Comparison of ENCODE assay signal across 1 cellular context in the genomic region with DNA sequence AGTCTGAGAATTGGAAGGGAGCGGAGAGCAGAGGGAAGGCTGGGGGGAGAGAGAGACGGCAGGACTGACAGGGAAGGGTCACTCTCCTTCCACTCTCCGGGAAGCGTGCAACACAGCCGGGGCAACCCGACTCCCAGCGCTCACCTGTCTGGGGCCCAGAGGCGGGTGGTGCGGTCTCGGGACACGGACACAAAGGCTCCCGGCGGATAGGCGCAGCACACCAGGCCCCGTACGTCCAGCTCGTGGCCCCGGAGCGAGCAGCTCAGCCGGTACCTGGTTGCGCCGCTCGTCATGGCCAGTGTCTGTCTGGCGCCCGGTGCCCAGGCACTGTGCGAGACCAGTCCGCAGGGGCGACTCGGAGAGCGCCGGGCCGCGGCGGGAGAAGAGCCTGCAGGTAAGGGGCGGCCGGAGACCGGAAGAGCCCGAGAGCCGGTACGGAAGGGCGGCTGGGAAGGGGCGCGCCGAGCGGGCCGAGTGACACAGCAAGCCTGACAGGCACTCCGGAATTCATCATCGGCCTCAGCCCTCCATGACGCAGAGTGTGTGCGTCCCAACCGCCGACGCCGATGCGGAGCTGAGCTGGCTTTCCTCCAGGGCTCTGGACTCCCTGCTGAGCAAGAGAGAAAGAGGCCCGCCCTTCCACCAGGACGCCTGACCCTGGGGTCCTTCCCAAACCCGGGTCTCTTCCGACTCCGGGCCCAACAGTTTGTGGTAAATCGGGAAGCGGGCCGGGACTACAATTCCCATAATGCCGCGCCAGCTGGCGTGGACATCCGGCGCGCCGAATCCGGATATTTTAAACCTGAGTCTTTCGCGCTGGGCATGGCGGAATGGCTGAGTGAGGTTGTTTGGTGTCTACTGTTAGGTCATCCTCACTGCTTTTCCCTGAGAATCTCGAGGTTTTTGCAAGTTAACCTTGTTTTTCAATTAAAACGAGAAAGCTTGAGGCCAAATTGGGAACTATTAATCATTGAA.
TF ChIP-seq lines count a peak whose summit lies in the region.

A gene (minus strand): TSS at position 490 of the 975 bp plus-strand sequence. CDS start 197 bp downstream, at position 293.

TF ChIP-seq in HepG2, 621 proteins besides CTCF, POLR2A, EP300 and RAD21 (continued from another document and continues in another):
- TF ChIP-seq TCF7L2 (IDR thresholded peaks at IDR 0.05; ENCODE audit: low read depth, low read length) (no peak), RBM39 (IDR thresholded peaks at IDR 0.05; ENCODE audit: low read depth, low read length, poor library complexity, severe bottlenecking) (peak; percentile 67), ARID2 (CRISPR knock-in tag; IDR thresholded peaks at IDR 0.05; ENCODE audit: borderline replicate concordance) (no peak), NFYC (CRISPR knock-in tag; IDR thresholded peaks at IDR 0.05) (0 out of 2 replicates have a peak, but pooled peaks have one; percentile 14), ZNF441 (CRISPR knock-in tag; IDR thresholded peaks at IDR 0.05; ENCODE audit: borderline replicate concordance) (peak; percentile 24; the same call in 1 of the 2 replicates), XRCC5 (optimal IDR thresholded peaks at IDR 0.05; ENCODE audit: low read length) (peak; percentile 56), ZNF331 (CRISPR knock-in tag; IDR thresholded peaks at IDR 0.05) (no peak; the same call in 1 of the 2 replicates), MTA3 (CRISPR knock-in tag; IDR thresholded peaks at IDR 0.05) (no peak), HDAC1 (CRISPR knock-in tag; IDR thresholded peaks at IDR 0.05) (peak; percentile 89), TARDBP (CRISPR knock-in tag; IDR thresholded peaks at IDR 0.05) (peak; percentile 45), YY1 (IDR thresholded peaks at IDR 0.05; ENCODE audit: insufficient read depth, insufficient replicate concordance, low read depth, low read length) (peak; percentile 85), DNMT1 (CRISPR knock-in tag; IDR thresholded peaks at IDR 0.05) (peak; percentile 83), THAP11 (CRISPR knock-in tag; IDR thresholded peaks at IDR 0.05) (peak; percentile 98), ZNF841 (CRISPR knock-in tag; IDR thresholded peaks at IDR 0.05; ENCODE audit: borderline replicate concordance) (no peak), SOX5 (CRISPR knock-in tag; IDR thresholded peaks at IDR 0.05; ENCODE audit: borderline replicate concordance) (no peak; the same call in 1 of the 2 replicates), MIER2 (CRISPR knock-in tag; IDR thresholded peaks at IDR 0.05) (no peak), PAX8 (CRISPR knock-in tag; IDR thresholded peaks at IDR 0.05; ENCODE audit: borderline replicate concordance) (peak; percentile 87; the same call in 1 of the 2 replicates), REXO4 (CRISPR knock-in tag; IDR thresholded peaks at IDR 0.05; ENCODE audit: borderline replicate concordance) (no peak), ZNF569 (CRISPR knock-in tag; IDR thresholded peaks at IDR 0.05; ENCODE audit: borderline replicate concordance) (no peak), NFKBIZ (CRISPR knock-in tag; IDR thresholded peaks at IDR 0.05) (no peak), FOXA1 (IDR thresholded peaks at IDR 0.05) (no peak), FOXA1 (CRISPR knock-in tag; IDR thresholded peaks at IDR 0.05) (no peak), KDM5A (IDR thresholded peaks at IDR 0.05; ENCODE audit: borderline replicate concordance, low read length) (peak; percentile 86), SUZ12 (IDR thresholded peaks at IDR 0.05; ENCODE audit: low read depth, low read length) (peak; percentile 53), ELF4 (CRISPR knock-in tag; IDR thresholded peaks at IDR 0.05; ENCODE audit: borderline replicate concordance) (0 out of 2 replicates have a peak, but pooled peaks have one; percentile 65), ZNF468 (CRISPR knock-in tag; IDR thresholded peaks at IDR 0.05) (no peak)
- TF ChIP-seq, protein P1, sequence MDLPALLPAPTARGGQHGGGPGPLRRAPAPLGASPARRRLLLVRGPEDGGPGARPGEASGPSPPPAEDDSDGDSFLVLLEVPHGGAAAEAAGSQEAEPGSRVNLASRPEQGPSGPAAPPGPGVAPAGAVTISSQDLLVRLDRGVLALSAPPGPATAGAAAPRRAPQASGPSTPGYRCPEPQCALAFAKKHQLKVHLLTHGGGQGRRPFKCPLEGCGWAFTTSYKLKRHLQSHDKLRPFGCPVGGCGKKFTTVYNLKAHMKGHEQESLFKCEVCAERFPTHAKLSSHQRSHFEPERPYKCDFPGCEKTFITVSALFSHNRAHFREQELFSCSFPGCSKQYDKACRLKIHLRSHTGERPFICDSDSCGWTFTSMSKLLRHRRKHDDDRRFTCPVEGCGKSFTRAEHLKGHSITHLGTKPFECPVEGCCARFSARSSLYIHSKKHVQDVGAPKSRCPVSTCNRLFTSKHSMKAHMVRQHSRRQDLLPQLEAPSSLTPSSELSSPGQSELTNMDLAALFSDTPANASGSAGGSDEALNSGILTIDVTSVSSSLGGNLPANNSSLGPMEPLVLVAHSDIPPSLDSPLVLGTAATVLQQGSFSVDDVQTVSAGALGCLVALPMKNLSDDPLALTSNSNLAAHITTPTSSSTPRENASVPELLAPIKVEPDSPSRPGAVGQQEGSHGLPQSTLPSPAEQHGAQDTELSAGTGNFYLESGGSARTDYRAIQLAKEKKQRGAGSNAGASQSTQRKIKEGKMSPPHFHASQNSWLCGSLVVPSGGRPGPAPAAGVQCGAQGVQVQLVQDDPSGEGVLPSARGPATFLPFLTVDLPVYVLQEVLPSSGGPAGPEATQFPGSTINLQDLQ (CRISPR knock-in tag; IDR thresholded peaks at IDR 0.05): no peak
- TF ChIP-seq, protein P2, sequence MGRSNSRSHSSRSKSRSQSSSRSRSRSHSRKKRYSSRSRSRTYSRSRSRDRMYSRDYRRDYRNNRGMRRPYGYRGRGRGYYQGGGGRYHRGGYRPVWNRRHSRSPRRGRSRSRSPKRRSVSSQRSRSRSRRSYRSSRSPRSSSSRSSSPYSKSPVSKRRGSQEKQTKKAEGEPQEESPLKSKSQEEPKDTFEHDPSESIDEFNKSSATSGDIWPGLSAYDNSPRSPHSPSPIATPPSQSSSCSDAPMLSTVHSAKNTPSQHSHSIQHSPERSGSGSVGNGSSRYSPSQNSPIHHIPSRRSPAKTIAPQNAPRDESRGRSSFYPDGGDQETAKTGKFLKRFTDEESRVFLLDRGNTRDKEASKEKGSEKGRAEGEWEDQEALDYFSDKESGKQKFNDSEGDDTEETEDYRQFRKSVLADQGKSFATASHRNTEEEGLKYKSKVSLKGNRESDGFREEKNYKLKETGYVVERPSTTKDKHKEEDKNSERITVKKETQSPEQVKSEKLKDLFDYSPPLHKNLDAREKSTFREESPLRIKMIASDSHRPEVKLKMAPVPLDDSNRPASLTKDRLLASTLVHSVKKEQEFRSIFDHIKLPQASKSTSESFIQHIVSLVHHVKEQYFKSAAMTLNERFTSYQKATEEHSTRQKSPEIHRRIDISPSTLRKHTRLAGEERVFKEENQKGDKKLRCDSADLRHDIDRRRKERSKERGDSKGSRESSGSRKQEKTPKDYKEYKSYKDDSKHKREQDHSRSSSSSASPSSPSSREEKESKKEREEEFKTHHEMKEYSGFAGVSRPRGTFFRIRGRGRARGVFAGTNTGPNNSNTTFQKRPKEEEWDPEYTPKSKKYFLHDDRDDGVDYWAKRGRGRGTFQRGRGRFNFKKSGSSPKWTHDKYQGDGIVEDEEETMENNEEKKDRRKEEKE (IDR thresholded peaks at IDR 0.05): no peak
- TF ChIP-seq, protein P3, sequence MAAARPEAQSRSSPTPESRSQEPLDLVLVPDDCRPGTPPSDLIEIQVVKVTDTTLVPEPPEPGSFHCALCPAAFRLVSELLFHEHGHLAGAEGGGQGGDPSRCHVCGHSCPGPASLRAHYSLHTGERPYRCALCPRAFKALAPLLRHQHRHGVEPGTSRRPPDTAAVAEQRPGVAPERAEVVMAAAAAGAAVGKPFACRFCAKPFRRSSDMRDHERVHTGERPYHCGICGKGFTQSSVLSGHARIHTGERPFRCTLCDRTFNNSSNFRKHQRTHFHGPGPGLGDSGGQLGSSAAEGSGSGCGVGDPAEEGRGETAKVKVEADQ (CRISPR knock-in tag; IDR thresholded peaks at IDR 0.05; ENCODE audit: borderline replicate concordance): no peak
- TF ChIP-seq, protein P4, sequence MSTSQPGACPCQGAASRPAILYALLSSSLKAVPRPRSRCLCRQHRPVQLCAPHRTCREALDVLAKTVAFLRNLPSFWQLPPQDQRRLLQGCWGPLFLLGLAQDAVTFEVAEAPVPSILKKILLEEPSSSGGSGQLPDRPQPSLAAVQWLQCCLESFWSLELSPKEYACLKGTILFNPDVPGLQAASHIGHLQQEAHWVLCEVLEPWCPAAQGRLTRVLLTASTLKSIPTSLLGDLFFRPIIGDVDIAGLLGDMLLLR (CRISPR knock-in tag; IDR thresholded peaks at IDR 0.05): no peak
- TF ChIP-seq, protein P5, sequence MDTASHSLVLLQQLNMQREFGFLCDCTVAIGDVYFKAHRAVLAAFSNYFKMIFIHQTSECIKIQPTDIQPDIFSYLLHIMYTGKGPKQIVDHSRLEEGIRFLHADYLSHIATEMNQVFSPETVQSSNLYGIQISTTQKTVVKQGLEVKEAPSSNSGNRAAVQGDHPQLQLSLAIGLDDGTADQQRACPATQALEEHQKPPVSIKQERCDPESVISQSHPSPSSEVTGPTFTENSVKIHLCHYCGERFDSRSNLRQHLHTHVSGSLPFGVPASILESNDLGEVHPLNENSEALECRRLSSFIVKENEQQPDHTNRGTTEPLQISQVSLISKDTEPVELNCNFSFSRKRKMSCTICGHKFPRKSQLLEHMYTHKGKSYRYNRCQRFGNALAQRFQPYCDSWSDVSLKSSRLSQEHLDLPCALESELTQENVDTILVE (CRISPR knock-in tag; IDR thresholded peaks at IDR 0.05): peak; percentile 86
- TF ChIP-seq, protein P6, sequence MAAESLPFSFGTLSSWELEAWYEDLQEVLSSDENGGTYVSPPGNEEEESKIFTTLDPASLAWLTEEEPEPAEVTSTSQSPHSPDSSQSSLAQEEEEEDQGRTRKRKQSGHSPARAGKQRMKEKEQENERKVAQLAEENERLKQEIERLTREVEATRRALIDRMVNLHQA (CRISPR knock-in tag; IDR thresholded peaks at IDR 0.05): no peak
- TF ChIP-seq, protein P7, sequence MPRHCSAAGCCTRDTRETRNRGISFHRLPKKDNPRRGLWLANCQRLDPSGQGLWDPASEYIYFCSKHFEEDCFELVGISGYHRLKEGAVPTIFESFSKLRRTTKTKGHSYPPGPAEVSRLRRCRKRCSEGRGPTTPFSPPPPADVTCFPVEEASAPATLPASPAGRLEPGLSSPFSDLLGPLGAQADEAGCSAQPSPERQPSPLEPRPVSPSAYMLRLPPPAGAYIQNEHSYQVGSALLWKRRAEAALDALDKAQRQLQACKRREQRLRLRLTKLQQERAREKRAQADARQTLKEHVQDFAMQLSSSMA (CRISPR knock-in tag; IDR thresholded peaks at IDR 0.05): peak; percentile 81; the same call in 1 of the 2 replicates
- TF ChIP-seq, protein P8, sequence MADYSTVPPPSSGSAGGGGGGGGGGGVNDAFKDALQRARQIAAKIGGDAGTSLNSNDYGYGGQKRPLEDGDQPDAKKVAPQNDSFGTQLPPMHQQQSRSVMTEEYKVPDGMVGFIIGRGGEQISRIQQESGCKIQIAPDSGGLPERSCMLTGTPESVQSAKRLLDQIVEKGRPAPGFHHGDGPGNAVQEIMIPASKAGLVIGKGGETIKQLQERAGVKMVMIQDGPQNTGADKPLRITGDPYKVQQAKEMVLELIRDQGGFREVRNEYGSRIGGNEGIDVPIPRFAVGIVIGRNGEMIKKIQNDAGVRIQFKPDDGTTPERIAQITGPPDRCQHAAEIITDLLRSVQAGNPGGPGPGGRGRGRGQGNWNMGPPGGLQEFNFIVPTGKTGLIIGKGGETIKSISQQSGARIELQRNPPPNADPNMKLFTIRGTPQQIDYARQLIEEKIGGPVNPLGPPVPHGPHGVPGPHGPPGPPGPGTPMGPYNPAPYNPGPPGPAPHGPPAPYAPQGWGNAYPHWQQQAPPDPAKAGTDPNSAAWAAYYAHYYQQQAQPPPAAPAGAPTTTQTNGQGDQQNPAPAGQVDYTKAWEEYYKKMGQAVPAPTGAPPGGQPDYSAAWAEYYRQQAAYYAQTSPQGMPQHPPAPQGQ (CRISPR knock-in tag; IDR thresholded peaks at IDR 0.05; ENCODE audit: borderline replicate concordance): no peak
- TF ChIP-seq, protein P9, sequence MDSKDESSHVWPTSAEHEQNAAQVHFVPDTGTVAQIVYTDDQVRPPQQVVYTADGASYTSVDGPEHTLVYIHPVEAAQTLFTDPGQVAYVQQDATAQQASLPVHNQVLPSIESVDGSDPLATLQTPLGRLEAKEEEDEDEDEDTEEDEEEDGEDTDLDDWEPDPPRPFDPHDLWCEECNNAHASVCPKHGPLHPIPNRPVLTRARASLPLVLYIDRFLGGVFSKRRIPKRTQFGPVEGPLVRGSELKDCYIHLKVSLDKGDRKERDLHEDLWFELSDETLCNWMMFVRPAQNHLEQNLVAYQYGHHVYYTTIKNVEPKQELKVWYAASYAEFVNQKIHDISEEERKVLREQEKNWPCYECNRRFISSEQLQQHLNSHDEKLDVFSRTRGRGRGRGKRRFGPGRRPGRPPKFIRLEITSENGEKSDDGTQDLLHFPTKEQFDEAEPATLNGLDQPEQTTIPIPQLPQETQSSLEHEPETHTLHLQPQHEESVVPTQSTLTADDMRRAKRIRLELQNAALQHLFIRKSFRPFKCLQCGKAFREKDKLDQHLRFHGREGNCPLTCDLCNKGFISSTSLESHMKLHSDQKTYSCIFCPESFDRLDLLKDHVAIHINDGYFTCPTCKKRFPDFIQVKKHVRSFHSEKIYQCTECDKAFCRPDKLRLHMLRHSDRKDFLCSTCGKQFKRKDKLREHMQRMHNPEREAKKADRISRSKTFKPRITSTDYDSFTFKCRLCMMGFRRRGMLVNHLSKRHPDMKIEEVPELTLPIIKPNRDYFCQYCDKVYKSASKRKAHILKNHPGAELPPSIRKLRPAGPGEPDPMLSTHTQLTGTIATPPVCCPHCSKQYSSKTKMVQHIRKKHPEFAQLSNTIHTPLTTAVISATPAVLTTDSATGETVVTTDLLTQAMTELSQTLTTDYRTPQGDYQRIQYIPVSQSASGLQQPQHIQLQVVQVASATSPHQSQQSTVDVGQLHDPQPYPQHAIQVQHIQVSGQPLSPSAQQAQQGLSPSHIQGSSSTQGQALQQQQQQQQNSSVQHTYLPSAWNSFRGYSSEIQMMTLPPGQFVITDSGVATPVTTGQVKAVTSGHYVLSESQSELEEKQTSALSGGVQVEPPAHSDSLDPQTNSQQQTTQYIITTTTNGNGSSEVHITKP (CRISPR knock-in tag; IDR thresholded peaks at IDR 0.05; ENCODE audit: low read depth): no peak
